8 cellular contexts compared by ENCODE assay signal in the genomic region with DNA sequence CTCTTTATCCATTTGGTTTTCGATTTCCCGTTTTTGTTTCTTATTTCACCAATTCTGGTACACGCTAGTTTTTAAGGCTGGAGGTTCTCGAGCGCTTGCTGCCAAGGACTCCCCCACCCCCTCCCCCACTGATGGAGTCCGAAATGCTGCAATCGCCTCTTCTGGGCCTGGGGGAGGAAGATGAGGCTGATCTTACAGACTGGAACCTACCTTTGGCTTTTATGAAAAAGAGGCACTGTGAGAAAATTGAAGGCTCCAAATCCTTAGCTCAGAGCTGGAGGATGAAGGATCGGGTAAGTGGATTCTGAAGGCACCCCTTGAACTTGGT. TPM values are rescaled to one million over a fixed set of nuclear protein-coding genes. Genes with fewer than 3 reads are reported as not detected.
A peak's percentile ranks its signal among the peaks of the same experiment; 100 is the strongest.
DNase-seq lines count a peak whose midpoint lies in the region; ATAC-seq, FAIRE-seq and TF ChIP-seq lines count a peak whose summit lies in the region.

No MANE protein-coding gene starts in this region.

- H3K36me3 Mint-ChIP-seq in astrocyte (ENCODE audit: low read depth, unreplicated experiment), result no peaks in the 10 kb centered on the region

- H4K20me1 ChIP-seq in astrocyte (ENCODE audit: insufficient read depth, low read length), result peaks cover 22% of the 10 kb centered on the region

- H3K4me3 Mint-ChIP-seq in astrocyte (ENCODE audit: unreplicated experiment), result peak overlapping the region; percentile 95

- H3K27ac ChIP-seq in right atrium auricular region, result peak overlapping the region in 1 of 2 donors; percentile 83
- peak overlapping the region; percentile 97 for H3K27ac ChIP-seq in astrocyte (ENCODE audit: low read depth, low read length)
- no peak overlapping the region for H3K27ac ChIP-seq in lung (ENCODE audit: low read depth in 1 of 2, low read length in 1 of 2)
- no peak overlapping the region for H3K27ac ChIP-seq in vagina

- no peaks in the 10 kb centered on the region for H3K36me3 ChIP-seq in right atrium auricular region
- no peaks in the 10 kb centered on the region for H3K36me3 ChIP-seq in astrocyte (ENCODE audit: insufficient read depth, low read length)
- H3K36me3 ChIP-seq in lung (ENCODE audit: control insufficient read depth in 2 of 2, insufficient read depth in 2 of 2, low read length in 2 of 2), result no peaks in the 10 kb centered on the region
- H3K36me3 ChIP-seq in vagina, result no peaks in the 10 kb centered on the region

- peaks cover 19% of the 10 kb centered on the region for H3K4me1 Mint-ChIP-seq in astrocyte (ENCODE audit: low read depth, unreplicated experiment)

- no peaks in the 10 kb centered on the region for H3K9me3 ChIP-seq in right atrium auricular region
- H3K9me3 ChIP-seq in astrocyte (ENCODE audit: insufficient read depth, low read depth, low read length), result no peaks in the 10 kb centered on the region
- H3K9me3 ChIP-seq in lung (ENCODE audit: control insufficient read depth in 2 of 2, insufficient read depth in 1 of 2, low read length in 1 of 2), result no peaks in the 10 kb centered on the region
- no peaks in the 10 kb centered on the region for H3K9me3 ChIP-seq in vagina

- intact Hi-C loops in Right ventricle myocardium superior (cut with DNase I) (no loop called here), vagina (cut with DNase I) (no loop called here)

- no peak for FAIRE-seq in astrocyte (lab: Jason Lieb, UNC)

- no peak for ATAC-seq in Right ventricle myocardium superior (ENCODE audit: poor library complexity)
- ATAC-seq in lung (ENCODE audit: insufficient read depth, low FRiP score), result no peak
- ATAC-seq in HG03378 (IDR thresholded peaks at IDR 0.05; ENCODE audit: unreplicated experiment), result no peak

- no peaks in the 10 kb centered on the region for H3K27me3 ChIP-seq in right atrium auricular region
- no peaks in the 10 kb centered on the region for H3K27me3 ChIP-seq in astrocyte (ENCODE audit: insufficient read depth, low read length)
- H3K27me3 ChIP-seq in lung (ENCODE audit: control insufficient read depth, insufficient read depth), result no peaks in the 10 kb centered on the region
- no peaks in the 10 kb centered on the region for H3K27me3 ChIP-seq in vagina

- peak overlapping the region; percentile 99 for H3K9ac ChIP-seq in astrocyte (ENCODE audit: low read length)

- no peak for DNase-seq in right atrium auricular region (ENCODE audit: low spot score)
- no peak for DNase-seq in Right ventricle myocardium superior
- DNase-seq in astrocyte (ENCODE audit: low read depth), result no peak
- no peak for DNase-seq in lung (ENCODE audit: low spot score)
- DNase-seq in vagina (ENCODE audit: extremely low spot score in 2 of 2), result no peak
- DNase-seq in stimulated activated CD4-positive, alpha-beta T cell treated with anti-CD3 and anti-CD28 coated beads, Interleukin-1b, Interleukin-23, amount 100 ng/mL, for 48 hours, result no peak
- no peak for DNase-seq in mucosa of gallbladder (ENCODE audit: low spot score)

- no peak for TF ChIP-seq POLR2A in vagina (IDR thresholded peaks at IDR 0.05)

- peak overlapping the region; percentile 98 for H2AFZ ChIP-seq in astrocyte (ENCODE audit: low read depth, low read length)

- peak overlapping the region; percentile 91 to 96 for H3K4me3 ChIP-seq in right atrium auricular region
- H3K4me3 ChIP-seq in astrocyte (ENCODE audit: insufficient read depth, low read depth, low read length), result peak overlapping the region; percentile 99
- H3K4me3 ChIP-seq in lung, result peak overlapping the region; percentile 96
- peak overlapping the region; percentile 83 to 98 for H3K4me3 ChIP-seq in vagina

- peak overlapping the region; percentile 89 for H3K4me2 ChIP-seq in astrocyte (ENCODE audit: low read length)

- peak overlapping the region; percentile 97 for H3K27ac Mint-ChIP-seq in astrocyte (ENCODE audit: unreplicated experiment)

- WGBS in lung, 2 donors, result 8 to 11% methylated on average over 8 of the region's 8 CpGs

- H3K79me2 ChIP-seq in astrocyte (ENCODE audit: insufficient read depth, low read length), result peaks cover 57% of the 10 kb centered on the region

- H3K27me3 Mint-ChIP-seq in astrocyte (ENCODE audit: low read depth, unreplicated experiment), result peaks cover 6% of the 10 kb centered on the region

- H3K9me3 Mint-ChIP-seq in astrocyte (ENCODE audit: unreplicated experiment), result no peaks in the 10 kb centered on the region

- TF ChIP-seq CTCF in right atrium auricular region (IDR thresholded peaks at IDR 0.05), result no peak
- TF ChIP-seq CTCF in astrocyte (IDR thresholded peaks at IDR 0.05; ENCODE audit: insufficient read depth, low read depth, low read length), result no peak
- no peak for TF ChIP-seq CTCF in lung (IDR thresholded peaks at IDR 0.05; ENCODE audit: control extremely low read depth, extremely low read depth)
- no peak for TF ChIP-seq CTCF in vagina (IDR thresholded peaks at IDR 0.05)

- H3K4me1 ChIP-seq in right atrium auricular region, result peaks cover 0 to 28% of the 10 kb centered on the region in 2 donors
- H3K4me1 ChIP-seq in astrocyte (ENCODE audit: insufficient read depth, low read length), result peaks cover 12% of the 10 kb centered on the region
- H3K4me1 ChIP-seq in lung (ENCODE audit: control insufficient read depth in 2 of 2, insufficient read depth in 2 of 2, low read length in 2 of 2), result peaks cover 4 to 5% of the 10 kb centered on the region in 2 donors
- peaks cover 28% of the 10 kb centered on the region for H3K4me1 ChIP-seq in vagina

RNA-seq across cellular contexts. Expression of a gene that starts 0.8 kb away (rescaled TPM):
- total RNA-seq in right atrium auricular region, result 10 to 100 TPM; 19.9 to 22.6 TPM
- 19.0 TPM for total RNA-seq in Right ventricle myocardium superior
- total RNA-seq in astrocyte, result 32.0 and 33.1 TPM in 2 replicates
- 10 to 100 TPM; 44.9 to 46.1 TPM for total RNA-seq in lung
- 10 to 100 TPM; 12.4 to 14.5 TPM for polyA plus RNA-seq in lung
- 38.3 TPM for total RNA-seq in vagina
- 37.5 TPM for total RNA-seq in mucosa of gallbladder
